ENCODE assay signal across 1 cellular context in the genomic region with DNA sequence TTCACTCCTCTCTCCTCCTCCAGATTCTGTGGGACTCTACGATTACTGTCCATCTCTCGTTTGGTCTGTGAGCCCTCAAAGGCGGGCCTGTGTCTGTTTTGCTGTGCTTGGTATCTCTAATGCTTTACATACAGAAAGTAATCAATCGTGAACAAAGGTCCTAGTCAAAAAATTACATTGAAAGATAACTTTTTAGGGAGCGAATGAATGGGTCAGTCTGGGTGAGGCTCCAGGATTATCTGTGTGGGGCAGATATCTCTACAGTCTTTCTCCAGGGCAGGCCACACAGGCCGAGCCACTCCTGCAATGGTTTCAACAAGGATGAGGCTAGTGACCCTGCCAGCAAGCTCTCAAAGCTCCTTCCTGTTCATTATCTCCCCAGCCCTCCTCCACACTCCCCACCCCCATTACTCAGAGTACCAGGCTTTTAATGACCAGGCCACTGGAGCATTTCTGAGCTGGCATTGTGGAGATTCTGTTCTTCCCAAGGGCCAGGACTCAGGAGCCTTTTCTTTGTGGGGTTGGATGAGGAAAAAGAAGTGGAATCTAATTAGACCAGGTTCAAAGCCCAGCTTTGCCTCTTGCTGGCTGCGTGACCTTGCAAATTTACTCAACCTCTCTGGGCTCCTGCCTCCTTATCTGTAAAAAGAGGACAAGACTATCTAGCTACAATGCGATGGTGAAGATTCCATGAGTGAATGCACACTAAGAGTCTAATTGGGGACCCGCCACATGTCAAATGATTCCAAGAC.
TF ChIP-seq lines count a peak whose summit lies in the region.

No MANE protein-coding gene starts in this region.

TF ChIP-seq in SK-N-SH, 30 proteins besides CTCF, POLR2A, EP300 and RAD21 (continued from another document):
- TF ChIP-seq EZH2phosphoT487 (IDR thresholded peaks at IDR 0.05; ENCODE audit: borderline replicate concordance, low read depth) (no peak), SIN3A (IDR thresholded peaks at IDR 0.05; ENCODE audit: borderline replicate concordance, low read depth, low read length) (no peak), RCOR1 (IDR thresholded peaks at IDR 0.05; ENCODE audit: low read length) (no peak), GATA2 (CRISPR knock-in tag; IDR thresholded peaks at IDR 0.05) (no peak), MXI1 (IDR thresholded peaks at IDR 0.05; ENCODE audit: low read depth, low read length) (no peak), RXRA (IDR thresholded peaks at IDR 0.05; ENCODE audit: borderline replicate concordance, low read depth) (no peak), CHD2 (IDR thresholded peaks at IDR 0.05; ENCODE audit: low read length, partially characterized antibody) (no peak)
- TF ChIP-seq, protein P1, sequence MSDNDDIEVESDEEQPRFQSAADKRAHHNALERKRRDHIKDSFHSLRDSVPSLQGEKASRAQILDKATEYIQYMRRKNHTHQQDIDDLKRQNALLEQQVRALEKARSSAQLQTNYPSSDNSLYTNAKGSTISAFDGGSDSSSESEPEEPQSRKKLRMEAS (IDR thresholded peaks at IDR 0.05; ENCODE audit: low read depth) = no peak
